16 cellular contexts compared by ENCODE assay signal in the genomic region with DNA sequence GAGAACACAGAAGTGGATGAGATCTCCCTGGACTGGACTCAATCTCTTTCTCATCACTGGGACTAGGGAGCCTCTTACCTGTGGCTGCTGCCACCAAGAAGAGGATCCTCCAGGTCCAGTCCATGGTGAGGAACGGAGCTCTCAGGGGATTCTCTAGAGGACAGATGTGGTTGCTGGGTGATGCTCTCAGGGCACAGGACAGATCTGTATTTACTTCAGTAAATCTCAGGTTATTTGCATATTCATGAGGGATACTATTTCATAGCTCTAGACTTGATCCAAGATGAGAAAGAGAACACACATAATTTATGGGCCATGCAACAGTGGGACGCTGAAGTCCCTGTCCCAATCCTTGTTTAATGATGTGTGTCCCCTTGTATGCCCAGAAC.
DNase-seq lines count a peak whose midpoint lies in the region; ATAC-seq and TF ChIP-seq lines count a peak whose summit lies in the region.
"Had no signal": no experiment of that assay in that cellular context is flagged by ENCODE, and none has a peak within 500 bp of the region (broad histone marks: within the 10 kb centered on the region; RNA-seq: fewer than 3 reads in every experiment).

No MANE protein-coding gene starts in this region.

- H3K27ac Mint-ChIP-seq in activated T-cell treated with anti-CD3 and anti-CD28 coated beads, Interleukin-2, amount 50 U/mL, for 72 hours, result no peak overlapping the region
- peak overlapping the region; percentile 59 for H3K27ac Mint-ChIP-seq in activated naive CD8-positive, alpha-beta T cell treated with anti-CD3 and anti-CD28 coated beads, Interleukin-2, amount 50 U/mL, for 24 hours
- H3K27ac Mint-ChIP-seq in nephron progenitor cell, result no peak overlapping the region
- H3K27ac Mint-ChIP-seq: neural progenitor cell, progenitor cell of endocrine pancreas had no signal

- no peaks in the 10 kb centered on the region for H3K36me3 Mint-ChIP-seq in activated T-cell treated with anti-CD3 and anti-CD28 coated beads, Interleukin-2, amount 50 U/mL, for 72 hours (ENCODE audit: insufficient read depth in 2 of 2)
- no peaks in the 10 kb centered on the region for H3K36me3 Mint-ChIP-seq in activated naive CD8-positive, alpha-beta T cell treated with anti-CD3 and anti-CD28 coated beads, Interleukin-2, amount 50 U/mL, for 24 hours (ENCODE audit: low read depth)
- H3K36me3 Mint-ChIP-seq in nephron progenitor cell (ENCODE audit: low read depth), result no peaks in the 10 kb centered on the region
- H3K36me3 Mint-ChIP-seq: neural progenitor cell had no signal

- H3K27me3 ChIP-seq in thymus (ENCODE audit: control insufficient read depth, insufficient read depth), result no peaks in the 10 kb centered on the region
- H3K27me3 ChIP-seq: esophagus squamous epithelium, neural progenitor cell, uterus had no signal

- DNase-seq in activated T-cell treated with anti-CD3 and anti-CD28 coated beads, Interleukin-2, amount 50 U/mL, for 72 hours, result no peak
- no peak for DNase-seq in activated T-cell treated with anti-CD3 and anti-CD28 coated beads, Interleukin-2, amount 50 U/mL, for 1 hour
- DNase-seq in NCI-H526 treated with DMSO at 0.1 percent for 48 hours (lab: John Stamatoyannopoulos, UW) (peak; percentile 5), GM19238 (ENCODE audit: insufficient read length, low spot score) (no peak), nephron progenitor cell (no peak)
- DNase-seq in activated naive CD8-positive, alpha-beta T cell treated with anti-CD3 and anti-CD28 coated beads, Interleukin-2, amount 50 U/mL, for 24 hours, result no peak
- DNase-seq in stimulated activated CD8-positive, alpha-beta memory T cell treated with anti-CD3 and anti-CD28 coated beads, Interleukin-4, amount 100 ng/mL, for 48 hours, result no peak
- DNase-seq: anterior cingulate cortex, esophagus squamous epithelium, left colon, NCI-H1694, NCI-H226, uterus had no signal

- TF ChIP-seq CTCF in nephron progenitor cell (IDR thresholded peaks at IDR 0.05), result no peak

- H3K27ac ChIP-seq in thymus (ENCODE audit: low read depth), result peak overlapping the region; percentile 91
- H3K27ac ChIP-seq: neural progenitor cell, uterus had no signal

- WGBS in thymus, result 94% methylated on average over 2 of the region's 2 CpGs

- no peaks in the 10 kb centered on the region for H3K9me3 Mint-ChIP-seq in activated T-cell treated with anti-CD3 and anti-CD28 coated beads, Interleukin-2, amount 50 U/mL, for 72 hours
- H3K9me3 Mint-ChIP-seq in activated naive CD8-positive, alpha-beta T cell treated with anti-CD3 and anti-CD28 coated beads, Interleukin-2, amount 50 U/mL, for 24 hours, result no peaks in the 10 kb centered on the region
- peaks cover 78% of the 10 kb centered on the region for H3K9me3 Mint-ChIP-seq in nephron progenitor cell

- peaks cover 66% of the 10 kb centered on the region for H3K4me1 Mint-ChIP-seq in activated T-cell treated with anti-CD3 and anti-CD28 coated beads, Interleukin-2, amount 50 U/mL, for 72 hours (ENCODE audit: low read depth)
- peaks cover 55% of the 10 kb centered on the region for H3K4me1 Mint-ChIP-seq in activated naive CD8-positive, alpha-beta T cell treated with anti-CD3 and anti-CD28 coated beads, Interleukin-2, amount 50 U/mL, for 24 hours
- H3K4me1 Mint-ChIP-seq in nephron progenitor cell, result no peaks in the 10 kb centered on the region
- H3K4me1 Mint-ChIP-seq: neural progenitor cell had no signal

- H3K9me3 ChIP-seq in thymus (ENCODE audit: control insufficient read depth), result no peaks in the 10 kb centered on the region
- H3K9me3 ChIP-seq: esophagus squamous epithelium, uterus had no signal

- H3K27me3 Mint-ChIP-seq in activated T-cell treated with anti-CD3 and anti-CD28 coated beads, Interleukin-2, amount 50 U/mL, for 72 hours (ENCODE audit: low read depth), result no peaks in the 10 kb centered on the region
- H3K27me3 Mint-ChIP-seq in activated naive CD8-positive, alpha-beta T cell treated with anti-CD3 and anti-CD28 coated beads, Interleukin-2, amount 50 U/mL, for 24 hours, result no peaks in the 10 kb centered on the region
- peaks cover 4% of the 10 kb centered on the region for H3K27me3 Mint-ChIP-seq in nephron progenitor cell (ENCODE audit: low read depth, poor library complexity)
- H3K27me3 Mint-ChIP-seq: progenitor cell of endocrine pancreas had no signal

- peak in 1 of 2 donors; percentile 1 for ATAC-seq in activated T-cell treated with anti-CD3 and anti-CD28 coated beads, Interleukin-2, amount 50 U/mL, for 72 hours (replicated peaks in 1 of 2)
- no peak for ATAC-seq in activated naive CD8-positive, alpha-beta T cell treated with anti-CD3 and anti-CD28 coated beads, Interleukin-2, amount 50 U/mL, for 24 hours
- ATAC-seq: left colon had no signal

- peak overlapping the region; percentile 43 to 73 for H3K4me3 Mint-ChIP-seq in activated T-cell treated with anti-CD3 and anti-CD28 coated beads, Interleukin-2, amount 50 U/mL, for 72 hours
- peak overlapping the region; percentile 12 for H3K4me3 Mint-ChIP-seq in activated naive CD8-positive, alpha-beta T cell treated with anti-CD3 and anti-CD28 coated beads, Interleukin-2, amount 50 U/mL, for 24 hours
- H3K4me3 Mint-ChIP-seq in nephron progenitor cell, result no peak overlapping the region
- H3K4me3 Mint-ChIP-seq: neural progenitor cell had no signal

- no peaks in the 10 kb centered on the region for H3K36me3 ChIP-seq in thymus (ENCODE audit: control insufficient read depth, insufficient read depth)
- H3K36me3 ChIP-seq: esophagus squamous epithelium, neural progenitor cell, uterus had no signal

- peaks cover 24% of the 10 kb centered on the region for H3K4me1 ChIP-seq in thymus (ENCODE audit: control insufficient read depth, insufficient read depth, low read length)
- H3K4me1 ChIP-seq: esophagus squamous epithelium, neural progenitor cell, uterus had no signal

- H3K4me3 ChIP-seq in thymus (ENCODE audit: low read length), result no peak overlapping the region
- H3K4me3 ChIP-seq: esophagus squamous epithelium, neural progenitor cell, uterus had no signal
